25 cellular contexts compared by ENCODE assay signal in the genomic region with DNA sequence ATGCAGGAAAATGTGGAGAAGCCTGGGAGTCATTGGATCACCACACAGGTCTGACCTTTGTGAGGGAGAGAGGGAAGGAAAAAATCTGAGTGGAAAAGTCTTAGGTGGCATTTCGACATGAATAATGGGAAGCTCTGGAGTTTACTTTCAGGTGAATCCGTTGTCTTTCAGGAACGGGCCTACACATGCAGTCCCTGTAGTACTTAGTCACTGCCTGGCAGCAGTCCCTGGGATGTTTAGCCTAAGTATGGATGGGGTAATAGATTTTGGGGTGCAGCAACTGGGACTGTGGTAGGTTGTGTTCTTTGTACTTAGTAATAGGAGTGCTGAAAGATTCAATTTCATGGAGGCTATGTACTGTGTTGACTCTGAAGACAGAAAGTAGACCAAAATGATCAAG.
"Had no signal": no experiment of that assay in that cellular context is flagged by ENCODE, and none has a peak within 500 bp of the region (broad histone marks: within the 10 kb centered on the region; RNA-seq: fewer than 3 reads in every experiment).

No MANE protein-coding gene starts in this region.

- H3K27ac Mint-ChIP-seq: naive thymus-derived CD4-positive, alpha-beta T cell; nephron; neural progenitor cell; progenitor cell of endocrine pancreas; type B pancreatic cell had no signal

- DNase-seq: dermis blood vessel endothelial cell; effector memory CD4-positive, alpha-beta T cell; foreskin fibroblast; heart left ventricle; kidney; mesendoderm; midbrain; naive thymus-derived CD4-positive, alpha-beta T cell; right lobe of liver; small intestine; stimulated activated CD4-positive, alpha-beta T cell treated with anti-CD3 and anti-CD28 coated beads, Interleukin-15, amount 100 ng/mL, for 24 hours; stimulated activated CD4-positive, alpha-beta T cell treated with anti-CD3 and anti-CD28 coated beads, Interleukin-2, amount 100 ng/mL, for 48 hours; stimulated activated naive CD4-positive, alpha-beta T cell; stomach; thyroid gland had no signal

- H3K9me3 Mint-ChIP-seq: neural progenitor cell, type B pancreatic cell had no signal

- H3K4me3 ChIP-seq: coronary artery, gastroesophageal sphincter, heart left ventricle, hepatocyte, lung, neural progenitor cell, right lobe of liver, stomach, thyroid gland had no signal

- H3K27me3 Mint-ChIP-seq: naive thymus-derived CD4-positive, alpha-beta T cell; progenitor cell of endocrine pancreas; type B pancreatic cell had no signal

- H3K4me3 Mint-ChIP-seq: naive thymus-derived CD4-positive, alpha-beta T cell; nephron; neural progenitor cell; type B pancreatic cell had no signal

- ATAC-seq: gastroesophageal sphincter; heart left ventricle; left lobe of liver; naive thymus-derived CD4-positive, alpha-beta T cell; right lobe of liver had no signal

- H3K27ac ChIP-seq: coronary artery, gastroesophageal sphincter, heart left ventricle, hepatocyte, neural progenitor cell, parathyroid adenoma, right lobe of liver, stomach, thyroid gland had no signal

- H3K36me3 Mint-ChIP-seq: naive thymus-derived CD4-positive, alpha-beta T cell; neural progenitor cell; type B pancreatic cell had no signal

- H3K4me1 Mint-ChIP-seq: naive thymus-derived CD4-positive, alpha-beta T cell; nephron had no signal
